ENCODE assay signal across 22 cellular contexts in genomic region chr1:50812346-50812745, GRCh38.
"Had no signal": no experiment of that assay in that cellular context is flagged by ENCODE, and none has a peak within 500 bp of the region (broad histone marks: within the 10 kb centered on the region; RNA-seq: fewer than 3 reads in every experiment).

No MANE protein-coding gene starts in this region.

- ATAC-seq: activated CD4-positive, CD25-positive, alpha-beta regulatory T cell treated with anti-CD3 and anti-CD28 coated beads, Interleukin-2, amount 50 U/mL, for 24 hours; activated T-cell treated with anti-CD3 and anti-CD28 coated beads, Interleukin-2, amount 50 U/mL, for 72 hours; foreskin keratinocyte; left lung; naive thymus-derived CD4-positive, alpha-beta T cell; right lobe of liver; stimulated activated effector memory CD8-positive, alpha-beta T cell treated with anti-CD3 and anti-CD28 coated beads, Interleukin-12 subunit alpha, Interleukin-12 subunit beta, amount 100 ng/mL, for 72 hours; stimulated activated naive CD8-positive, alpha-beta T cell treated with anti-CD3 and anti-CD28 coated beads, Interleukin-15, amount 100 ng/mL, for 72 hours had no signal

- H3K36me3 ChIP-seq: left lung, right lobe of liver had no signal

- H3K4me1 ChIP-seq: foreskin keratinocyte, left lung, tibial nerve had no signal

- FAIRE-seq: bronchial epithelial cell had no signal

- H3K27me3 ChIP-seq: foreskin keratinocyte, left lung, right lobe of liver, tibial nerve had no signal

- H3K9me3 ChIP-seq: right lobe of liver had no signal

- DNase-seq: activated CD4-positive, alpha-beta memory T cell treated with anti-CD3 and anti-CD28 coated beads, Interleukin-2, amount 10 ng/mL, durations not matched to agents 7 days and 5 days; activated CD4-positive, alpha-beta T cell treated with anti-CD3 and anti-CD28 coated beads, Interleukin-2, amount 10 ng/mL, durations not matched to agents 24 days and 14 days; activated effector memory CD4-positive, alpha-beta T cell treated with anti-CD3 and anti-CD28 coated beads, Interleukin-2, amount 50 U/mL, for 16 hours; activated naive CD4-positive, alpha-beta T cell treated with anti-CD3 and anti-CD28 coated beads, Interleukin-2, amount 10 ng/mL, durations not matched to agents 7 days and 5 days; activated T-cell treated with anti-CD3 and anti-CD28 coated beads, Interleukin-2, amount 50 U/mL, for 72 hours; amygdala; effector CD4-positive, alpha-beta T cell; foreskin keratinocyte; kidney glomerular epithelial cell; left lung; naive thymus-derived CD4-positive, alpha-beta T cell; occipital lobe; right lobe of liver; stimulated activated CD4-positive, alpha-beta T cell treated with anti-CD3 and anti-CD28 coated beads, Interleukin-2, amount 100 ng/mL, for 24 hours; stimulated activated naive CD8-positive, alpha-beta T cell treated with anti-CD3 and anti-CD28 coated beads, Interleukin-15, amount 100 ng/mL, for 72 hours had no signal

- H3K27ac ChIP-seq: foreskin keratinocyte, left lung, right lobe of liver, skin epidermis, tibial nerve, VCaP had no signal

- H3K4me3 ChIP-seq: left lung, lung, right lobe of liver, skin epidermis, tibial nerve had no signal
